Comparison of ENCODE assay signal across 1 cellular context in the genomic region with DNA sequence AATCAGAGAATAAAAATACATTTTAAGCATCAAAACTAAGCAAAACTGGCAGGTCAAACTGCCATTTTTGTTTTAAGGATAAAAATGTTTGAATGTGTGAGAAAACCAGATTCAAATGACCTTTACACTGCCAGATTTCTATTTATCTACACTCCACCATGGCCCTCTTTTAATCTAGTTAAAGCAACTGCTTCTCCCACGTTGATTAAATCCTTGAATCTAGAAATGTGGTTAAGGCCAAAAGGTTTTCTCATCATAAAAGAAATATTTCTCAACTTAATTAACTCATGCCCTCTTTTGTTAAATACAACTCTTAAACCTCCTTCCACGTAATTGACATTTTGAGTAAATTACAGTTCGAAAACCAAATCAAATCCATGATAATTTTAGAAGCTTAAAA.
TF ChIP-seq lines count a peak whose summit lies in the region.

No MANE protein-coding gene starts in this region.

TF ChIP-seq in SK-N-SH, 30 proteins besides CTCF, POLR2A, EP300 and RAD21 (continued from another document):
- no peak for TF ChIP-seq GABPA (IDR thresholded peaks at IDR 0.05; ENCODE audit: low read depth)
